Comparison of ENCODE assay signal across 18 cellular contexts in the genomic region with DNA sequence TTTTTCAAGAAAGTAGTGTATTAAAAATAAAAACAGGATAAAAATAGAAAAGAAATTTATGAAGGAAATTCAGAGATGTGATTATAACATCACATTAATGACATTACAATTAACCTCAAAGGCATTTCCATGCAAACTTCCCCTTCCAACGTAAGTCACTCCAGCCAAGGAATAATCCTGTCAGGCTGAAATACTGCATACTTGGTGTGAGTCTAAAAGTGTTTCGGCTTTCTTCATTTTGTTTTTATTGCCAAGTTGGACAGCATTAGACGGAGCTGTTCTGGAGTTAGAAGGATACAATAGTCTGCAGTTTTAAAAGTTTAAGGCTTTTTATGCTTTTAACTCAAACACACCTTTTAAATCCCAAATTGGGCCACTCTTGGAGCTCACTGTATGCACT.
DNase-seq lines count a peak whose midpoint lies in the region; ATAC-seq, FAIRE-seq and TF ChIP-seq lines count a peak whose summit lies in the region.
"Had no signal": no experiment of that assay in that cellular context is flagged by ENCODE, and none has a peak within 500 bp of the region (broad histone marks: within the 10 kb centered on the region; RNA-seq: fewer than 3 reads in every experiment).

No MANE protein-coding gene starts in this region.

- H3K36me3 Mint-ChIP-seq in nephron (ENCODE audit: low read depth): no peaks in the 10 kb centered on the region
- no peaks in the 10 kb centered on the region for H3K36me3 Mint-ChIP-seq in osteocyte (ENCODE audit: unreplicated experiment)

- H3K9me3 Mint-ChIP-seq in nephron (no peaks in the 10 kb centered on the region), osteocyte (ENCODE audit: unreplicated experiment) (no peaks in the 10 kb centered on the region)

- TF ChIP-seq CTCF in ascending aorta (IDR thresholded peaks at IDR 0.05) (no peak), nephron (IDR thresholded peaks at IDR 0.05; ENCODE audit: unreplicated experiment in 3 of 3) (no peak), osteocyte (IDR thresholded peaks at IDR 0.05) (no peak), sigmoid colon (IDR thresholded peaks at IDR 0.05) (no peak)

- H3K4me3 Mint-ChIP-seq in nephron: no peak overlapping the region
- no peak overlapping the region for H3K4me3 Mint-ChIP-seq in osteocyte (ENCODE audit: unreplicated experiment)

- no peak for TF ChIP-seq EP300 in sigmoid colon (IDR thresholded peaks at IDR 0.05)

- H3K27ac ChIP-seq in ascending aorta (peak overlapping the region; percentile 42 to 60), sigmoid colon (no peak overlapping the region)
- H3K27ac ChIP-seq: A549 had no signal

- H3K4me1 Mint-ChIP-seq in nephron (peaks cover 13% of the 10 kb centered on the region), osteocyte (ENCODE audit: unreplicated experiment) (peaks cover 6% of the 10 kb centered on the region)

- no peaks in the 10 kb centered on the region for H3K36me3 ChIP-seq in ascending aorta
- no peaks in the 10 kb centered on the region for H3K36me3 ChIP-seq in sigmoid colon

- H3K4me3 ChIP-seq in ascending aorta (peak overlapping the region in 1 of 2 donors; percentile 30), sigmoid colon (no peak overlapping the region)
- H3K4me3 ChIP-seq: A549 had no signal

- peak; percentile 65 to 78 for ATAC-seq in left cardiac atrium
- ATAC-seq in GM21723 (IDR thresholded peaks at IDR 0.05; ENCODE audit: unreplicated experiment): no peak
- ATAC-seq: A549, HepG2 had no signal

- WGBS in sigmoid colon, 2 donors: 49 to 74% methylated on average over 3 of the region's 3 CpGs

- H3K27me3 Mint-ChIP-seq in nephron (ENCODE audit: low read depth) (peaks cover 24% of the 10 kb centered on the region), osteocyte (ENCODE audit: unreplicated experiment) (no peaks in the 10 kb centered on the region)

- H3K4me1 ChIP-seq in ascending aorta (peaks cover 3 to 35% of the 10 kb centered on the region in 2 donors), sigmoid colon (peaks cover 0 to 15% (median 12%) of the 10 kb centered on the region in 4 donors)
- H3K4me1 ChIP-seq: A549 had no signal

- no peak for TF ChIP-seq POLR2A in sigmoid colon (IDR thresholded peaks at IDR 0.05)

- intact Hi-C loops in ascending aorta (cut with DNase I) (loop anchor here (5.0 kb wide), 1 partner anchor 64 kb away; no protein-coding TSS in a partner anchor), left cardiac atrium (cut with DNase I) (no loop called here), sigmoid colon (cut with DNase I) (no loop called here)

- DNase-seq in ascending aorta (ENCODE audit: low spot score in 2 of 2): no peak
- DNase-seq in left cardiac atrium: no peak
- DNase-seq in osteocyte (ENCODE audit: extremely low spot score, unreplicated experiment): no peak
- no peak for DNase-seq in sigmoid colon
- DNase-seq: C1 segment of cervical spinal cord, DND-41, GOT3, NCI-H1105 treated with DMSO at 0.1 percent for 48 hours, NCI-H1694 treated with DMSO at 0.1 percent for 48 hours, NCI-H345, NCI-H526, SIG-M5 had no signal

- H3K27ac Mint-ChIP-seq in nephron: peak overlapping the region in 2 of 3 experiments; percentile 28 to 66
- H3K27ac Mint-ChIP-seq in osteocyte (ENCODE audit: unreplicated experiment): no peak overlapping the region

- peak; percentile 70 for FAIRE-seq in G401.6 (lab: Jason Lieb, UNC)
- FAIRE-seq: A549, GM12891, HepG2 had no signal

- no peaks in the 10 kb centered on the region for H3K9me3 ChIP-seq in ascending aorta
- no peaks in the 10 kb centered on the region for H3K9me3 ChIP-seq in sigmoid colon
- H3K9me3 ChIP-seq: A549 had no signal

- no peaks in the 10 kb centered on the region for H3K27me3 ChIP-seq in ascending aorta
- no peaks in the 10 kb centered on the region for H3K27me3 ChIP-seq in sigmoid colon

Comparison
In these comparisons a context has a peak if more than half of its experiments do, and no peak if none do; other contexts are left out.
1. H3K27ac ChIP-seq: peak in ascending aorta (2 of 2); none in sigmoid colon (0 of 4).